8 cellular contexts compared by ENCODE assay signal in the genomic region with DNA sequence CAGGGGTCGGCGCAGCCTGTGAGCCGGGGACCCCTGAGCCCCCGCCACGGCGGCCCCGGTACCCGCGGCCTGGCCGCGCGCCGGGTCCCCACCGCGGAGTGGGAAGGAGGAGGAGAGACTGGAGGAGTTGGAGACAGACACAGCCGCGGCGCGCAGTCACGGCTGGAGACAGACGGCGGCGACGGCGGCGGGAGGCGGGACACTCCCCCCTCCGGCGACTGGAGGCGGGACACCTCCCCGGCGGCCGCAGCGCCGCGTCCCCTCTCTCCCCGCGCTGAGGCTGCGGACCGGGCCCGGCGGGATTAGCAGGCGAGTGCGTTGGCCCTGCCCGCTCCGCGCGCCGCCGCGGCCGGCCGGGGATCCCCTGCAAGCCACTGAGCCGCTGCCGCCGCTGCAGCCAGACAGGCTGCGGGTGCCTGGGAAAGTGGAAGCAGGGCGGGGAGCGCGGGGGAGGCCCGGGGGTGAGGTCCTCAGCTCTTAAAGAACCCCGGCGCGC. TPM values are rescaled to one million over a fixed set of nuclear protein-coding genes. Genes with fewer than 3 reads are reported as not detected.
A peak's percentile ranks its signal among the peaks of the same experiment; 100 is the strongest.
DNase-seq lines count a peak whose midpoint lies in the region; ATAC-seq and TF ChIP-seq lines count a peak whose summit lies in the region.

No MANE protein-coding gene starts in this region.

- TF ChIP-seq CTCF in ovary (IDR thresholded peaks at IDR 0.05) (no peak), upper lobe of left lung (IDR thresholded peaks at IDR 0.05) (no peak)

- H3K36me3 ChIP-seq in ovary (no peaks in the 10 kb centered on the region), upper lobe of left lung (no peaks in the 10 kb centered on the region)

- peak overlapping the region in 1 of 2 donors; percentile 44 for H3K27ac ChIP-seq in ovary
- peak overlapping the region; percentile 71 to 81 (median 75) for H3K27ac ChIP-seq in upper lobe of left lung

- H3K4me1 ChIP-seq in ovary (ENCODE audit: insufficient read depth) (peaks cover 6% of the 10 kb centered on the region), upper lobe of left lung (peaks cover 42 to 60% (median 47%) of the 10 kb centered on the region in 4 donors)

- intact Hi-C loops in ovary (cut with DNase I) = loop anchor here in 2 of 4 donors (5.0 to 10.0 kb wide), 4 partner anchors 167 to 417 kb away; no protein-coding TSS in a partner anchor

- H3K4me3 ChIP-seq in ovary = peak overlapping the region; percentile 66
- H3K4me3 ChIP-seq in upper lobe of left lung = peak overlapping the region; percentile 39 to 77 (median 66)

- TF ChIP-seq POLR2A in ovary (IDR thresholded peaks at IDR 0.05) = no peak
- TF ChIP-seq POLR2A in upper lobe of left lung (IDR thresholded peaks at IDR 0.05) = peak in 1 of 4 donors; percentile 44

- 0 to 2% (median 0%) methylated on average over 11 to 64 of the region's 64 CpGs for WGBS in ovary, 3 donors
- 0% methylated on average over 10 of the region's 64 CpGs; no CpG with 5 or more reads in 1 of the 2 donors for WGBS in upper lobe of left lung, 2 donors

- H3K9me3 ChIP-seq in ovary = no peaks in the 10 kb centered on the region
- H3K9me3 ChIP-seq in upper lobe of left lung = no peaks in the 10 kb centered on the region

- TF ChIP-seq EP300 in ovary (IDR thresholded peaks at IDR 0.05) (no peak), upper lobe of left lung (IDR thresholded peaks at IDR 0.05) (no peak)

- ATAC-seq in GM19468 (IDR thresholded peaks at IDR 0.05; ENCODE audit: extremely low read depth, unreplicated experiment) (peak; percentile 23), upper lobe of left lung (ENCODE audit: low FRiP score in 2 of 2) (peak in 1 of 2 donors; percentile 58)

- DNase-seq in C1 segment of cervical spinal cord (lab: John Stamatoyannopoulos, UW) (peak in 10 of 14 donors; percentile 47 to 89 (median 71)), NOMO-1 treated with DMSO at 0.1 percent for 48 hours (lab: John Stamatoyannopoulos, UW; ENCODE audit: unreplicated experiment) (peak; percentile 54), globus pallidus (ENCODE audit: low spot score) (peak; percentile 70), ovary (peak in 4 of 5 donors; percentile 43 to 59 (median 50)), upper lobe of left lung (peak; percentile 36 to 92), mesenteric fat pad (ENCODE audit: low spot score) (no peak)
- peak; percentile 50 for DNase-seq in activated effector memory CD4-positive, alpha-beta T cell treated with Interleukin-2 at 50 U/mL for 16 hours

- H3K27me3 ChIP-seq in ovary (no peaks in the 10 kb centered on the region), upper lobe of left lung (peaks cover 0 to 16% (median 0%) of the 10 kb centered on the region in 4 donors)

RNA-seq across cellular contexts. Expression of a gene that starts 1.0 kb away (rescaled TPM):
- total RNA-seq in ovary (10 to 100 TPM in 4 of 7 donors, 1 to 10 TPM in 3; 4.1 to 31.6 (median 10.5) TPM), upper lobe of left lung (10 to 100 TPM; 19.5 to 26.6 (median 24.4) TPM), mesenteric fat pad (39.6 TPM)
- 1 to 10 TPM; 2.3 to 8.3 TPM for polyA plus RNA-seq in ovary
